13 cellular contexts compared by ENCODE assay signal in the genomic region with DNA sequence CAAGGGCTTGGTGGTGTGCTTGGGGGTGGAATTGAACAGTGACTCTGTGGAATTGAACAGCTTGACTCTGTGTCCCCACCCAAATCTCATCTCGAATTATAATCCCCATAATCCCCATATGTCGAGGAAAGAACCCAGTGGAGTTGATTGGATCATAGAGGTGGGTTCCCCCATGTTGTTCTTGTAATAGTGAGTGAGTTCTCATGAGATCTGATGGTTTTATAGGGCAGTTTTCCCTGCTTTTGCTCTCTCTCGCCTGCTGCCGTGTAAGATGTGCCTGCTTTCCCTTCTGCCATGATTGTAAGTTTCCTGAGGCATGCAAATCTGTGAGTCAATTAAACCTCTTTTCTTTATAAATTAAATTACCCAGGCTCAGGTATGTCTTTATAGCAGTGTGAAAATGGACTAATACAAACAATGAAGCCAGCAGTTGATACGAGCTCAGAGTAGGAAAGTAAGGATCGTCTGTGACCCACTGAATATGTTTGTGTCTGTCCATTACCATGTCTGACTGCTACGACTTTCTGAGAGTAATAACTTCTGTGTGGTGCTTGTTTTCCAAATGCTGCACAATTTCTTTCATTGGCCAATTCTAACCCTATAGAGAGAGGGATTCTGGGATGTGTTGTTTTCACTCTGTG. TPM values are rescaled to one million over a fixed set of nuclear protein-coding genes. Genes with fewer than 3 reads are reported as not detected.
A peak's percentile ranks its signal among the peaks of the same experiment; 100 is the strongest.
DNase-seq lines count a peak whose midpoint lies in the region; ATAC-seq and TF ChIP-seq lines count a peak whose summit lies in the region.
"Had no signal": no experiment of that assay in that cellular context is flagged by ENCODE, and none has a peak within 500 bp of the region (broad histone marks: within the 10 kb centered on the region; RNA-seq: fewer than 3 reads in every experiment).

No MANE protein-coding gene starts in this region.

- no peaks in the 10 kb centered on the region for H3K79me2 ChIP-seq in GM23338 (replicated peaks; ENCODE audit: insufficient read depth)

- CTCF ChIA-PET in Panc1 (lab: Charles Lee): no interaction called here
- CTCF ChIA-PET in CD8-positive, alpha-beta memory T cell (lab: Charles Lee): no interaction called here

- H3K4me3 Mint-ChIP-seq in GM23338: no peak overlapping the region
- H3K4me3 Mint-ChIP-seq in CD8-positive, alpha-beta memory T cell: no peak overlapping the region

- H3K9me3 ChIP-seq in Panc1 (ENCODE audit: control insufficient read depth, insufficient read depth, low read depth, low read length) (no peaks in the 10 kb centered on the region), skeletal muscle satellite cell (replicated peaks; ENCODE audit: low read length) (no peaks in the 10 kb centered on the region)
- H3K9me3 ChIP-seq in CD8-positive, alpha-beta memory T cell (ENCODE audit: low read length): no peaks in the 10 kb centered on the region

- BruUV-seq in Panc1 (replicated peaks; lab: Mats Ljungman, UMichigan): no TSS peak

- DNase-seq in GM23338 (ENCODE audit: low spot score): no peak
- DNase-seq in Panc1 (ENCODE audit: low read depth, low spot score): no peak
- no peak for DNase-seq in epithelial cell of prostate (ENCODE audit: low read depth, low spot score)
- DNase-seq in GM13976 (ENCODE audit: low spot score): no peak
- DNase-seq in CD8-positive, alpha-beta memory T cell: no peak
- DNase-seq: GM23248, Kasumi-1, NCI-H187 treated with DMSO at 0.1 percent for 48 hours, NCI-H2171, NCI-H774 had no signal

- in situ Hi-C loops in Panc1 (cut with HindIII; ENCODE audit: low pct_unique_long_range_greater_than_20kb, low sequenced_read_pairs) (no loop called here), GM13976 (cut with MboI; ENCODE audit: low sequenced_read_pairs, unreplicated experiment) (loop anchor here (25.0 kb wide), 2 partner anchors 255 to 655 kb away; a partner anchor contains a TSS)

- H3K4me1 ChIP-seq in GM23338 (ENCODE audit: insufficient read depth) (no peaks in the 10 kb centered on the region), Panc1 (ENCODE audit: control insufficient read depth, insufficient read depth, low read length) (peaks cover 5% of the 10 kb centered on the region), skeletal muscle satellite cell (ENCODE audit: control insufficient read depth, insufficient read depth, low read length) (peaks cover 17% of the 10 kb centered on the region)
- H3K4me1 ChIP-seq in CD8-positive, alpha-beta memory T cell (ENCODE audit: insufficient read depth, low read length): no peaks in the 10 kb centered on the region
- H3K4me1 ChIP-seq: BLaER1 treated with 17β-estradiol and CSF1 and Interleukin-3, amounts not matched to agents 10 nM and 100 nM had no signal

- H3K36me3 ChIP-seq in GM23338 (ENCODE audit: insufficient read depth) (no peaks in the 10 kb centered on the region), Panc1 (ENCODE audit: control insufficient read depth, insufficient read depth, low read length) (no peaks in the 10 kb centered on the region), skeletal muscle satellite cell (ENCODE audit: insufficient read depth, low read length) (no peaks in the 10 kb centered on the region)
- no peaks in the 10 kb centered on the region for H3K36me3 ChIP-seq in CD8-positive, alpha-beta memory T cell (ENCODE audit: insufficient read depth, low read length)
- H3K36me3 ChIP-seq: BLaER1 treated with 17β-estradiol and CSF1 and Interleukin-3, amounts not matched to agents 10 nM and 100 nM had no signal

- no peaks in the 10 kb centered on the region for H3F3A ChIP-seq in GM23338 (replicated peaks; ENCODE audit: low read depth)

- H3K9ac ChIP-seq in skeletal muscle satellite cell (ENCODE audit: low read depth, low read length): no peak overlapping the region
- H3K9ac ChIP-seq: BLaER1 treated with 17β-estradiol and CSF1 and Interleukin-3, amounts not matched to agents 10 nM and 100 nM; GM23248 had no signal

- peak overlapping the region; percentile 34; the same call in 1 of the 2 replicates for H2AFZ ChIP-seq in GM23338
- H2AFZ ChIP-seq: GM23248 had no signal

- H3K4me1 Mint-ChIP-seq in GM23338: no peaks in the 10 kb centered on the region
- peaks cover 0 to under 1% (median 0%) of the 10 kb centered on the region in 3 donors for H3K4me1 Mint-ChIP-seq in CD8-positive, alpha-beta memory T cell

- H3K4me3 ChIP-seq in GM23338 (no peak overlapping the region), Panc1 (ENCODE audit: low read depth in 2 of 2, low read length in 2 of 2) (no peak overlapping the region), skeletal muscle satellite cell (ENCODE audit: low read length) (no peak overlapping the region)
- H3K4me3 ChIP-seq in CD8-positive, alpha-beta memory T cell (ENCODE audit: low read length): no peak overlapping the region
- H3K4me3 ChIP-seq: BLaER1 treated with 17β-estradiol and CSF1 and Interleukin-3, amounts not matched to agents 10 nM and 100 nM; GM23248 had no signal

- no peak overlapping the region; the same call in 1 of the 2 replicates for H3K27ac Mint-ChIP-seq in GM23338
- H3K27ac Mint-ChIP-seq in CD8-positive, alpha-beta memory T cell: no peak overlapping the region

- H3K9me3 Mint-ChIP-seq in GM23338: peaks cover 3% of the 10 kb centered on the region; the same call in 1 of the 3 replicates
- peaks cover 0 to 2% (median 0%) of the 10 kb centered on the region in 5 donors for H3K9me3 Mint-ChIP-seq in CD8-positive, alpha-beta memory T cell

- H3K36me3 Mint-ChIP-seq in GM23338 (ENCODE audit: low read depth): no peaks in the 10 kb centered on the region
- no peaks in the 10 kb centered on the region for H3K36me3 Mint-ChIP-seq in CD8-positive, alpha-beta memory T cell

- H3K27me3 ChIP-seq in GM23338 (ENCODE audit: insufficient read depth) (no peaks in the 10 kb centered on the region), Panc1 (ENCODE audit: control insufficient read depth, insufficient read depth, low read length) (no peaks in the 10 kb centered on the region), skeletal muscle satellite cell (ENCODE audit: control insufficient read depth, insufficient read depth, low read length) (no peaks in the 10 kb centered on the region)
- no peaks in the 10 kb centered on the region for H3K27me3 ChIP-seq in CD8-positive, alpha-beta memory T cell (ENCODE audit: insufficient read depth, low read length, poor library complexity, severe bottlenecking)
- H3K27me3 ChIP-seq: BLaER1 treated with 17β-estradiol and CSF1 and Interleukin-3, amounts not matched to agents 10 nM and 100 nM had no signal

- no peak for TF ChIP-seq CTCF in GM23338 (conservative IDR thresholded peaks at IDR 0.05; ENCODE audit: low read depth in 2 of 2)
- TF ChIP-seq CTCF in Panc1 (IDR thresholded peaks at IDR 0.05): no peak
- TF ChIP-seq CTCF in GM13976 (IDR thresholded peaks at IDR 0.05; ENCODE audit: borderline replicate concordance, control extremely low read depth, extremely low read depth, insufficient read depth, missing control alignments): no peak

- intact Hi-C loops in Panc1 (cut with micrococcal nuclease; ENCODE audit: unreplicated experiment): no loop called here

- no peak overlapping the region for H3K4me2 ChIP-seq in GM23338
- peak overlapping the region; percentile 27 for H3K4me2 ChIP-seq in skeletal muscle satellite cell (ENCODE audit: low read length)
- H3K4me2 ChIP-seq: BLaER1 treated with 17β-estradiol and CSF1 and Interleukin-3, amounts not matched to agents 10 nM and 100 nM had no signal

- H3K27me3 Mint-ChIP-seq in GM23338 (ENCODE audit: insufficient read depth, low read depth, poor library complexity): no peaks in the 10 kb centered on the region
- H3K27me3 Mint-ChIP-seq in CD8-positive, alpha-beta memory T cell: peaks cover 13 to 17% of the 10 kb centered on the region in 2 donors

- no peak for ATAC-seq in GM23338
- ATAC-seq in Panc1: peak; percentile 60
- no peak for ATAC-seq in GM21717 (IDR thresholded peaks at IDR 0.05; ENCODE audit: unreplicated experiment)

- POLR2A ChIA-PET in Panc1 (lab: Charles Lee): no interaction called here
- POLR2A ChIA-PET in CD8-positive, alpha-beta memory T cell (lab: Charles Lee): no interaction called here

- no peaks in the 10 kb centered on the region for H4K20me1 ChIP-seq in GM23338 (replicated peaks; ENCODE audit: insufficient read depth)
- H4K20me1 ChIP-seq: BLaER1 treated with 17β-estradiol and CSF1 and Interleukin-3, amounts not matched to agents 10 nM and 100 nM had no signal

- H3K9me2 ChIP-seq in GM23338 (ENCODE audit: insufficient read depth): no peaks in the 10 kb centered on the region

- H3K27ac ChIP-seq in GM23338 (ENCODE audit: low read depth) (no peak overlapping the region), Panc1 (ENCODE audit: low read length) (no peak overlapping the region), epithelial cell of prostate (peak overlapping the region; percentile 48)
- H3K27ac ChIP-seq in CD8-positive, alpha-beta memory T cell (ENCODE audit: low read depth, low read length): no peak overlapping the region
- H3K27ac ChIP-seq: BLaER1 treated with 17β-estradiol and CSF1 and Interleukin-3, amounts not matched to agents 10 nM and 100 nM; GM23248 had no signal

TF ChIP-seq in GM23338, 12 proteins besides CTCF, POLR2A, EP300 and RAD21 (continues in another document):
- TF ChIP-seq EZH2phosphoT487 (IDR thresholded peaks at IDR 0.05; ENCODE audit: unreplicated experiment): no peak

RNA-seq across cellular contexts. Expression of a gene that starts 17.9 kb away (rescaled TPM):
- total RNA-seq in GM23338 (2014; rRNA removed; shearing (Covaris generic)): 27.4 and 30.2 TPM in 2 replicates
- 7.0 and 9.9 TPM in 2 replicates for polyA plus RNA-seq in GM23338 (2016; fragmentation: Nextera tagmentation; extraction: Ambion mirVana)
- 21.3 TPM for total RNA-seq in Panc1 (2021; ENCODE audit: unreplicated experiment)
- 3.2 TPM for polyA plus RNA-seq in Panc1 (2012; ENCODE audit: insufficient read length)
- total RNA-seq in skeletal muscle satellite cell (2012; rRNA removed): 26.1 and 26.9 TPM in 2 replicates
- total RNA-seq in CD8-positive, alpha-beta memory T cell: 10 to 100 TPM; 32.0 to 32.9 TPM
- polyA plus RNA-seq in CD8-positive, alpha-beta memory T cell: 12.1 TPM
